ENCODE assay signal across 1 cellular context in genomic region chr12:67014642-67015041, GRCh38.
TF ChIP-seq lines count a peak whose summit lies in the region.

No MANE protein-coding gene starts in this region.

TF ChIP-seq in GM23338, 12 proteins besides CTCF, POLR2A, EP300 and RAD21 (continued from another document):
- TF ChIP-seq ZNF331 (CRISPR knock-in tag; IDR thresholded peaks at IDR 0.05; ENCODE audit: low read depth) = no peak
- TF ChIP-seq STAT1 (IDR thresholded peaks at IDR 0.05; ENCODE audit: unreplicated experiment) = no peak
TF ChIP-seq in GM23338: peak in this region for 0.
